In genomic region chr9:38372685-38373619, GRCh38 we compare ENCODE assay signal across 23 cellular contexts. TPM values are rescaled to one million over a fixed set of nuclear protein-coding genes. Genes with fewer than 3 reads are reported as not detected.
"Had no signal": no experiment of that assay in that cellular context is flagged by ENCODE, and none has a peak within 500 bp of the region (broad histone marks: within the 10 kb centered on the region; RNA-seq: fewer than 3 reads in every experiment).

No MANE protein-coding gene starts in this region.

- H3K27ac ChIP-seq: breast epithelium, epithelial cell of prostate, neutrophil, ovary, psoas muscle, skin epidermis, tibial artery had no signal

- H3K9me3 ChIP-seq: breast epithelium, heart left ventricle, neutrophil, ovary, psoas muscle, tibial artery had no signal

- DNase-seq: activated CD4-positive, alpha-beta T cell treated with anti-CD3 and anti-CD28 coated beads for 1 hour; activated CD4-positive, alpha-beta T cell treated with anti-CD3 and anti-CD28 coated beads, Interleukin-2, amount 50 U/mL, for 1 hour; activated naive CD4-positive, alpha-beta T cell treated with Interleukin-2 at 50 U/mL for 16 hours; activated naive CD8-positive, alpha-beta T cell treated with anti-CD3 and anti-CD28 coated beads for 36 hours; activated T-cell treated with anti-CD3 and anti-CD28 coated beads, Interleukin-2, amount 50 U/mL, for 1 hour; cerebellar nuclear complex; cortex of kidney; heart left ventricle; left cardiac atrium; psoas muscle; right cardiac atrium; stimulated activated CD4-positive, alpha-beta T cell treated with anti-CD3 and anti-CD28 coated beads, Interleukin-1b, Interleukin-23, amount 100 ng/mL, for 48 hours; substantia nigra; T-helper 9 cell had no signal

- H3K4me3 ChIP-seq: breast epithelium, heart left ventricle, ovary, psoas muscle, skin epidermis, tibial artery had no signal

- H3K27me3 ChIP-seq: breast epithelium, heart left ventricle, ovary, tibial artery had no signal

- H3K36me3 ChIP-seq: breast epithelium, heart left ventricle, neutrophil, ovary, tibial artery had no signal

- H3K4me1 ChIP-seq: breast epithelium, psoas muscle had no signal

- ATAC-seq: heart left ventricle, left cardiac atrium, psoas muscle, right cardiac atrium had no signal

RNA-seq across cellular contexts. Expression of gene IGFBPL1, which starts 51.3 kb away (rescaled TPM):
- total RNA-seq: activated naive CD8-positive, alpha-beta T cell treated with anti-CD3 and anti-CD28 coated beads for 36 hours; activated T-helper 17 cell treated with anti-CD3 and anti-CD28 coated beads, Interleukin-2, amount 50 U/mL, for 72 hours; breast epithelium; fibroblast of villous mesenchyme had no signal
- polyA plus RNA-seq: heart left ventricle, liver had no signal
